In genomic region chr10:70232859-70233108, GRCh38 we compare ENCODE assay signal across 8 cellular contexts. TPM values are rescaled to one million over a fixed set of nuclear protein-coding genes. Genes with fewer than 3 reads are reported as not detected.
DNase-seq lines count a peak whose midpoint lies in the region; ATAC-seq, FAIRE-seq and TF ChIP-seq lines count a peak whose summit lies in the region.

No MANE protein-coding gene starts in this region.

- CTCF ChIA-PET in Calu3 (lab: Charles Lee) (interaction anchor here (0.8 to 2.9 kb wide), 10 partner anchors 11 to 173 kb away, joined by 3 to 26 read pairs (median 6); no protein-coding TSS in a partner anchor), Panc1 (lab: Charles Lee) (interaction anchor here (1.9 kb wide), 2 partner anchors 11 to 132 kb away, joined by 9 to 14 read pairs; no protein-coding TSS in a partner anchor)

- peak overlapping the region; percentile 75 for H3K4me3 Mint-ChIP-seq in Calu3 (ENCODE audit: low read depth, unreplicated experiment)

- DNase-seq in Calu3 = no peak
- DNase-seq in Panc1 (ENCODE audit: low read depth, low spot score) = no peak
- no peak for DNase-seq in osteoblast (ENCODE audit: insufficient read length, low spot score, missing footprints)
- no peak for DNase-seq in activated CD4-positive, CD25-positive, alpha-beta regulatory T cell treated with anti-CD3 and anti-CD28 coated beads, Interleukin-2, amount 50 U/mL, for 72 hours
- no peak for DNase-seq in GM12891 (ENCODE audit: insufficient read length, low spot score)
- DNase-seq in GM13976 (ENCODE audit: low spot score) = no peak

- POLR2A ChIA-PET in Panc1 (lab: Charles Lee) = interaction anchor here (0.6 kb wide), 1 partner anchor 775 kb away, joined by 3 read pairs; no protein-coding TSS in a partner anchor

- H3K27ac ChIP-seq in Panc1 (ENCODE audit: low read length) (peak overlapping the region; percentile 88), osteoblast (ENCODE audit: low read depth, low read length) (peak overlapping the region; percentile 75)

- H3K79me2 ChIP-seq in osteoblast (ENCODE audit: insufficient read depth, low read length) = peaks cover 46% of the 10 kb centered on the region

- no peak for ATAC-seq in Panc1
- no peak for ATAC-seq in HG02973 (IDR thresholded peaks at IDR 0.05; ENCODE audit: unreplicated experiment)

- H4K20me1 ChIP-seq in osteoblast (ENCODE audit: insufficient read depth, low read length) = peaks cover 21% of the 10 kb centered on the region

- H3K9me3 ChIP-seq in Panc1 (ENCODE audit: control insufficient read depth, insufficient read depth, low read depth, low read length) = no peaks in the 10 kb centered on the region
- H3K9me3 ChIP-seq in endocrine pancreas (ENCODE audit: control insufficient read depth, low read length) = no peaks in the 10 kb centered on the region
- no peaks in the 10 kb centered on the region for H3K9me3 ChIP-seq in osteoblast (ENCODE audit: low read depth, low read length)

- H3K27me3 ChIP-seq in Panc1 (ENCODE audit: control insufficient read depth, insufficient read depth, low read length) = no peaks in the 10 kb centered on the region
- H3K27me3 ChIP-seq in endocrine pancreas (ENCODE audit: control insufficient read depth, insufficient read depth, low read length) = no peaks in the 10 kb centered on the region
- H3K27me3 ChIP-seq in osteoblast (ENCODE audit: insufficient read depth, low read length) = no peaks in the 10 kb centered on the region

- no peaks in the 10 kb centered on the region for H3K27me3 Mint-ChIP-seq in Calu3 (ENCODE audit: unreplicated experiment)

- in situ Hi-C loops in Panc1 (cut with HindIII; ENCODE audit: low pct_unique_long_range_greater_than_20kb, low sequenced_read_pairs) (no loop called here), GM13976 (cut with MboI; ENCODE audit: low sequenced_read_pairs, unreplicated experiment) (no loop called here)

- peak overlapping the region; percentile 100 for H3K4me2 ChIP-seq in osteoblast (ENCODE audit: insufficient read depth, low read length)

- TF ChIP-seq CTCF in Calu3 (IDR thresholded peaks at IDR 0.05; ENCODE audit: unreplicated experiment) (no peak), Panc1 (IDR thresholded peaks at IDR 0.05) (no peak), osteoblast (IDR thresholded peaks at IDR 0.05; ENCODE audit: extremely low read depth, low read depth, low read length) (no peak), GM13976 (IDR thresholded peaks at IDR 0.05; ENCODE audit: borderline replicate concordance, control extremely low read depth, extremely low read depth, insufficient read depth, missing control alignments) (no peak)

- peak overlapping the region; percentile 68 for H2AFZ ChIP-seq in osteoblast (ENCODE audit: low read length)

- H3K4me3 ChIP-seq in Panc1 (ENCODE audit: low read depth in 2 of 2, low read length in 2 of 2) (peak overlapping the region; percentile 90 to 98), endocrine pancreas (ENCODE audit: control insufficient read depth, insufficient read depth, low read length) (peak overlapping the region; percentile 90), osteoblast (ENCODE audit: insufficient read depth, low read length) (peak overlapping the region; percentile 95)

- TF ChIP-seq POLR2A in GM12891 (IDR thresholded peaks at IDR 0.05; ENCODE audit: low read depth, low read length) = no peak

- H3K4me1 Mint-ChIP-seq in Calu3 (ENCODE audit: low read depth, unreplicated experiment) = peaks cover 12% of the 10 kb centered on the region

- no peak for FAIRE-seq in GM12891 (lab: Jason Lieb, UNC)

- BruUV-seq in Calu3 (replicated peaks; lab: Mats Ljungman, UMichigan) (no TSS peak), Panc1 (replicated peaks; lab: Mats Ljungman, UMichigan) (no TSS peak)

- H3K4me1 ChIP-seq in Panc1 (ENCODE audit: control insufficient read depth, insufficient read depth, low read length) = peaks cover 12% of the 10 kb centered on the region
- peaks cover 11% of the 10 kb centered on the region for H3K4me1 ChIP-seq in endocrine pancreas (ENCODE audit: control insufficient read depth, insufficient read depth, low read length)
- peaks cover 13% of the 10 kb centered on the region for H3K4me1 ChIP-seq in osteoblast (ENCODE audit: insufficient read depth, low read length)

- H3K9ac ChIP-seq in endocrine pancreas (ENCODE audit: control insufficient read depth, insufficient read depth, low read length) = peak overlapping the region; percentile 100

- peak overlapping the region; percentile 45 for H3K27ac Mint-ChIP-seq in Calu3 (ENCODE audit: unreplicated experiment)

- H3K36me3 ChIP-seq in Panc1 (ENCODE audit: control insufficient read depth, insufficient read depth, low read length) (peaks cover 10% of the 10 kb centered on the region; the same call in 1 of the 2 replicates), endocrine pancreas (ENCODE audit: control insufficient read depth, insufficient read depth, low read length) (no peaks in the 10 kb centered on the region), osteoblast (ENCODE audit: insufficient read depth, low read length) (peaks cover 17% of the 10 kb centered on the region)

- no peaks in the 10 kb centered on the region for H3K9me3 Mint-ChIP-seq in Calu3 (ENCODE audit: low read depth, unreplicated experiment)

- peaks cover 40% of the 10 kb centered on the region for H3K36me3 Mint-ChIP-seq in Calu3 (ENCODE audit: insufficient read depth, unreplicated experiment)

- intact Hi-C loops in Calu3 (cut with micrococcal nuclease; ENCODE audit: unreplicated experiment) = loop anchor here (5.0 kb wide), 1 partner anchor 35 kb away; no protein-coding TSS in a partner anchor
- intact Hi-C loops in Panc1 (cut with micrococcal nuclease; ENCODE audit: unreplicated experiment) = no loop called here

TF ChIP-seq in GM12891, 5 proteins besides CTCF, POLR2A, EP300 and RAD21:
- no peak for TF ChIP-seq POU2F2 (IDR thresholded peaks at IDR 0.05; ENCODE audit: low read depth, low read length)
- TF ChIP-seq SPI1 (IDR thresholded peaks at IDR 0.05; ENCODE audit: low read depth, low read length) = no peak
- TF ChIP-seq POLR2AphosphoS5 (IDR thresholded peaks at IDR 0.05; ENCODE audit: low read depth, low read length) = no peak

RNA-seq across cellular contexts. Expression of gene PPA1, which starts 0.4 kb away (rescaled TPM):
- 260 and 280 TPM in 2 replicates for total RNA-seq in Calu3 (2022)
- total RNA-seq in Panc1 (2021; ENCODE audit: unreplicated experiment) = 174 TPM
- polyA plus RNA-seq in Panc1 (2012; ENCODE audit: insufficient read length) = 105 TPM
- total RNA-seq in osteoblast = 200 and 219 TPM in 2 replicates
- 196 TPM for polyA plus RNA-seq in GM12891 (2012; ENCODE audit: low read depth, missing spikeins)

RNA-seq across cellular contexts. Expression of gene NPFFR1, which starts 51.0 kb away (rescaled TPM):
- total RNA-seq in Calu3 (2022) = 0.20 and 0.24 TPM in 2 replicates
- total RNA-seq in Panc1 (2021; ENCODE audit: unreplicated experiment) = 0.05 TPM
- polyA plus RNA-seq in Panc1 (2012; ENCODE audit: insufficient read length) = 0.04 TPM
- not detected in 2 replicates for total RNA-seq in osteoblast
- polyA plus RNA-seq in GM12891 (2012; ENCODE audit: low read depth, missing spikeins) = not detected
